Comparison of ENCODE assay signal across 1 cellular context in the genomic region with DNA sequence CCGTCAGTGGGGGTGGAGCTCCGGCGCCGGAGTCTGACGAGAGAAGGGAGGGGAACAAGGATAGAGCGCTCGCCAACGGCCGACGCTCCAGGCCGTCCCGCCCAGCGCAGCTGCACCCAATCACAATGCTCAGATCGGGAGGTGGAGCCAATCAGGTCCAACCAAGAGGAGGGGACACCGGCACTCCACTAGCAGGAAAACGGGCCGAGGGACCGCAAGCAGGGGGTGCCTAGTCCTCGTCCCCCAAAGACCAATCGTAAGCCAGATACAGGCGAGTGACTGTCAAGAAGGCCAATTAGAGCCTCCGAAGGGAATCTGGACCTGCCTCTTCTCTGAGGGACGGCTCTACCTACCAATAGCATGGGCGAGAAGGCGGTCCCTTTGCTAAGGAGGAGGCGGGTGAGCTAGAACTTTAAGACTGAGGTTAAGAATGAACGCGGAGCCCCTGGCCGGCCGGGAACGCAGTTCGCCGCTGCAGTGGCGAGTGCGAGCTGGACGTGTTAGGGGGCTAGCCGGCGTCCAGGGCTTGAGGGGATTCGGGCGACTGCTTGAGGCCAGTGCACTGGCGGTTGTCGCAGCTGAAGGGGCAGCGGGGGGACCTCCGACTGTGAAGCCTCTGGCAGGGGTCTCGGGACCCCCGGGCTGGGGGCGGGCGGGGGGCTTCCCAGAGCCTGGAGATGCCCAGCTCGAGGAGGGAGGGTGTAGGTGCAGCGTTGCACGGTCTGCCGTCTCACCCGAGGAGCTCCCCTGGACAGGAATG.
TF ChIP-seq lines count a peak whose summit lies in the region.

A gene with protein sequence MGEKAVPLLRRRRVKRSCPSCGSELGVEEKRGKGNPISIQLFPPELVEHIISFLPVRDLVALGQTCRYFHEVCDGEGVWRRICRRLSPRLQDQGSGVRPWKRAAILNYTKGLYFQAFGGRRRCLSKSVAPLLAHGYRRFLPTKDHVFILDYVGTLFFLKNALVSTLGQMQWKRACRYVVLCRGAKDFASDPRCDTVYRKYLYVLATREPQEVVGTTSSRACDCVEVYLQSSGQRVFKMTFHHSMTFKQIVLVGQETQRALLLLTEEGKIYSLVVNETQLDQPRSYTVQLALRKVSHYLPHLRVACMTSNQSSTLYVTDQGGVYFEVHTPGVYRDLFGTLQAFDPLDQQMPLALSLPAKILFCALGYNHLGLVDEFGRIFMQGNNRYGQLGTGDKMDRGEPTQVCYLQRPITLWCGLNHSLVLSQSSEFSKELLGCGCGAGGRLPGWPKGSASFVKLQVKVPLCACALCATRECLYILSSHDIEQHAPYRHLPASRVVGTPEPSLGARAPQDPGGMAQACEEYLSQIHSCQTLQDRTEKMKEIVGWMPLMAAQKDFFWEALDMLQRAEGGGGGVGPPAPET (plus strand): TSS at position 63 of the 760 bp plus-strand sequence. CDS start 298 bp downstream, at position 361.

TF ChIP-seq in HepG2, 621 proteins besides CTCF, POLR2A, EP300 and RAD21 (continued from another document):
- TF ChIP-seq, protein P1, sequence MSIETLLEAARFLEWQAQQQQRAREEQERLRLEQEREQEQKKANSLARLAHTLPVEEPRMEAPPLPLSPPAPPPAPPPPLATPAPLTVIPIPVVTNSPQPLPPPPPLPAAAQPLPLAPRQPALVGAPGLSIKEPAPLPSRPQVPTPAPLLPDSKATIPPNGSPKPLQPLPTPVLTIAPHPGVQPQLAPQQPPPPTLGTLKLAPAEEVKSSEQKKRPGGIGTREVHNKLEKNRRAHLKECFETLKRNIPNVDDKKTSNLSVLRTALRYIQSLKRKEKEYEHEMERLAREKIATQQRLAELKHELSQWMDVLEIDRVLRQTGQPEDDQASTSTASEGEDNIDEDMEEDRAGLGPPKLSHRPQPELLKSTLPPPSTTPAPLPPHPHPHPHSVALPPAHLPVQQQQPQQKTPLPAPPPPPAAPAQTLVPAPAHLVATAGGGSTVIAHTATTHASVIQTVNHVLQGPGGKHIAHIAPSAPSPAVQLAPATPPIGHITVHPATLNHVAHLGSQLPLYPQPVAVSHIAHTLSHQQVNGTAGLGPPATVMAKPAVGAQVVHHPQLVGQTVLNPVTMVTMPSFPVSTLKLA (IDR thresholded peaks at IDR 0.05), result peak; percentile 29; the same call in 1 of the 2 replicates
- TF ChIP-seq RBM39 (IDR thresholded peaks at IDR 0.05; ENCODE audit: low read depth, low read length, poor library complexity, severe bottlenecking), result peak; percentile 35
- TF ChIP-seq SP1 (IDR thresholded peaks at IDR 0.05), result peak; percentile 13; the same call in 1 of the 2 replicates
- TF ChIP-seq SP1 (CRISPR knock-in tag; IDR thresholded peaks at IDR 0.05), result peak; percentile 81
- peak; percentile 74; the same call in 1 of the 2 replicates for TF ChIP-seq ZNF501 (CRISPR knock-in tag; IDR thresholded peaks at IDR 0.05)
- TF ChIP-seq MZF1 (CRISPR knock-in tag; IDR thresholded peaks at IDR 0.05; ENCODE audit: borderline replicate concordance), result no peak
- TF ChIP-seq ZFP36 (IDR thresholded peaks at IDR 0.05; ENCODE audit: borderline replicate concordance, low read depth, low read length, partially characterized antibody), result no peak
- 0 out of 2 replicates have a peak, but pooled peaks have one; percentile 13 for TF ChIP-seq HCFC1 (IDR thresholded peaks at IDR 0.05; ENCODE audit: low read depth, low read length)
- TF ChIP-seq SP4 (CRISPR knock-in tag; IDR thresholded peaks at IDR 0.05), result peak; percentile 91
- TF ChIP-seq RFXANK (CRISPR knock-in tag; IDR thresholded peaks at IDR 0.05), result peak; percentile 87; the same call in 1 of the 2 replicates
- TF ChIP-seq, protein P2, sequence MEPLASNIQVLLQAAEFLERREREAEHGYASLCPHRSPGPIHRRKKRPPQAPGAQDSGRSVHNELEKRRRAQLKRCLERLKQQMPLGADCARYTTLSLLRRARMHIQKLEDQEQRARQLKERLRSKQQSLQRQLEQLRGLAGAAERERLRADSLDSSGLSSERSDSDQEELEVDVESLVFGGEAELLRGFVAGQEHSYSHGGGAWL (CRISPR knock-in tag; IDR thresholded peaks at IDR 0.05), result 0 out of 2 replicates have a peak, but pooled peaks have one; percentile 16
- TF ChIP-seq ZNF329 (CRISPR knock-in tag; IDR thresholded peaks at IDR 0.05; ENCODE audit: low read depth), result 0 out of 2 replicates have a peak, but pooled peaks have one; percentile 13
- TF ChIP-seq ZNF326 (CRISPR knock-in tag; IDR thresholded peaks at IDR 0.05; ENCODE audit: borderline replicate concordance), result no peak
- 0 out of 2 replicates have a peak, but pooled peaks have one; percentile 1 for TF ChIP-seq HNF4A (CRISPR knock-in tag; IDR thresholded peaks at IDR 0.05)
- TF ChIP-seq ZNF333 (CRISPR knock-in tag; IDR thresholded peaks at IDR 0.05; ENCODE audit: borderline replicate concordance), result no peak
- peak; percentile 53; the same call in 1 of the 2 replicates for TF ChIP-seq BHLHE40 (IDR thresholded peaks at IDR 0.05; ENCODE audit: low read length)
- TF ChIP-seq, protein P3, sequence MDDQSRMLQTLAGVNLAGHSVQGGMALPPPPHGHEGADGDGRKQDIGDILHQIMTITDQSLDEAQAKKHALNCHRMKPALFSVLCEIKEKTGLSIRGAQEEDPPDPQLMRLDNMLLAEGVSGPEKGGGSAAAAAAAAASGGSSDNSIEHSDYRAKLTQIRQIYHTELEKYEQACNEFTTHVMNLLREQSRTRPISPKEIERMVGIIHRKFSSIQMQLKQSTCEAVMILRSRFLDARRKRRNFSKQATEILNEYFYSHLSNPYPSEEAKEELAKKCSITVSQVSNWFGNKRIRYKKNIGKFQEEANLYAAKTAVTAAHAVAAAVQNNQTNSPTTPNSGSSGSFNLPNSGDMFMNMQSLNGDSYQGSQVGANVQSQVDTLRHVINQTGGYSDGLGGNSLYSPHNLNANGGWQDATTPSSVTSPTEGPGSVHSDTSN (CRISPR knock-in tag; IDR thresholded peaks at IDR 0.05; ENCODE audit: borderline replicate concordance), result peak; percentile 98; the same call in 1 of the 2 replicates
- TF ChIP-seq ZNF331 (CRISPR knock-in tag; IDR thresholded peaks at IDR 0.05), result 0 out of 2 replicates have a peak, but pooled peaks have one; percentile 9
- peak; percentile 93 for TF ChIP-seq PHF21A (CRISPR knock-in tag; IDR thresholded peaks at IDR 0.05)
- TF ChIP-seq ASH2L (IDR thresholded peaks at IDR 0.05; ENCODE audit: insufficient read length, low read depth, low read length), result peak; percentile 40
- TF ChIP-seq, protein P4, sequence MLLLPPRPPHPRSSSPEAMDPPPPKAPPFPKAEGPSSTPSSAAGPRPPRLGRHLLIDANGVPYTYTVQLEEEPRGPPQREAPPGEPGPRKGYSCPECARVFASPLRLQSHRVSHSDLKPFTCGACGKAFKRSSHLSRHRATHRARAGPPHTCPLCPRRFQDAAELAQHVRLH (CRISPR knock-in tag; IDR thresholded peaks at IDR 0.05; ENCODE audit: borderline replicate concordance, low read depth), result 0 out of 2 replicates have a peak, but pooled peaks have one; percentile 8
- peak; percentile 96 for TF ChIP-seq RFXAP (CRISPR knock-in tag; IDR thresholded peaks at IDR 0.05; ENCODE audit: borderline replicate concordance)
- peak; percentile 78 for TF ChIP-seq GABPB1 (CRISPR knock-in tag; IDR thresholded peaks at IDR 0.05)
- TF ChIP-seq ZNF781 (CRISPR knock-in tag; IDR thresholded peaks at IDR 0.05; ENCODE audit: borderline replicate concordance, not compliant biosample characterization), result no peak
- TF ChIP-seq, protein P5, sequence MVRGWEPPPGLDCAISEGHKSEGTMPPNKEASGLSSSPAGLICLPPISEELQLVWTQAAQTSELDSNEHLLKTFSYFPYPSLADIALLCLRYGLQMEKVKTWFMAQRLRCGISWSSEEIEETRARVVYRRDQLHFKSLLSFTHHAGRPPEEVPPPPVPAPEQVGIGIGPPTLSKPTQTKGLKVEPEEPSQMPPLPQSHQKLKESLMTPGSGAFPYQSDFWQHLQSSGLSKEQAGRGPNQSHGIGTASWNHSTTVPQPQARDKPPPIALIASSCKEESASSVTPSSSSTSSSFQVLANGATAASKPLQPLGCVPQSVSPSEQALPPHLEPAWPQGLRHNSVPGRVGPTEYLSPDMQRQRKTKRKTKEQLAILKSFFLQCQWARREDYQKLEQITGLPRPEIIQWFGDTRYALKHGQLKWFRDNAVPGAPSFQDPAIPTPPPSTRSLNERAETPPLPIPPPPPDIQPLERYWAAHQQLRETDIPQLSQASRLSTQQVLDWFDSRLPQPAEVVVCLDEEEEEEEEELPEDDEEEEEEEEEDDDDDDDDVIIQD (CRISPR knock-in tag; IDR thresholded peaks at IDR 0.05; ENCODE audit: low read depth), result peak; percentile 35; the same call in 1 of the 2 replicates
- TF ChIP-seq GABPA (IDR thresholded peaks at IDR 0.05; ENCODE audit: low read depth, low read length), result peak; percentile 33
- no peak; the same call in none of the 2 replicates for TF ChIP-seq GABPA (CRISPR knock-in tag; IDR thresholded peaks at IDR 0.05; ENCODE audit: low read depth)
- no peak for TF ChIP-seq ZNF33B (CRISPR knock-in tag; IDR thresholded peaks at IDR 0.05)
- no peak for TF ChIP-seq RNF2 (conservative IDR thresholded peaks at IDR 0.05; ENCODE audit: low read depth)
- no peak for TF ChIP-seq GZF1 (CRISPR knock-in tag; IDR thresholded peaks at IDR 0.05)
- TF ChIP-seq, protein P6, sequence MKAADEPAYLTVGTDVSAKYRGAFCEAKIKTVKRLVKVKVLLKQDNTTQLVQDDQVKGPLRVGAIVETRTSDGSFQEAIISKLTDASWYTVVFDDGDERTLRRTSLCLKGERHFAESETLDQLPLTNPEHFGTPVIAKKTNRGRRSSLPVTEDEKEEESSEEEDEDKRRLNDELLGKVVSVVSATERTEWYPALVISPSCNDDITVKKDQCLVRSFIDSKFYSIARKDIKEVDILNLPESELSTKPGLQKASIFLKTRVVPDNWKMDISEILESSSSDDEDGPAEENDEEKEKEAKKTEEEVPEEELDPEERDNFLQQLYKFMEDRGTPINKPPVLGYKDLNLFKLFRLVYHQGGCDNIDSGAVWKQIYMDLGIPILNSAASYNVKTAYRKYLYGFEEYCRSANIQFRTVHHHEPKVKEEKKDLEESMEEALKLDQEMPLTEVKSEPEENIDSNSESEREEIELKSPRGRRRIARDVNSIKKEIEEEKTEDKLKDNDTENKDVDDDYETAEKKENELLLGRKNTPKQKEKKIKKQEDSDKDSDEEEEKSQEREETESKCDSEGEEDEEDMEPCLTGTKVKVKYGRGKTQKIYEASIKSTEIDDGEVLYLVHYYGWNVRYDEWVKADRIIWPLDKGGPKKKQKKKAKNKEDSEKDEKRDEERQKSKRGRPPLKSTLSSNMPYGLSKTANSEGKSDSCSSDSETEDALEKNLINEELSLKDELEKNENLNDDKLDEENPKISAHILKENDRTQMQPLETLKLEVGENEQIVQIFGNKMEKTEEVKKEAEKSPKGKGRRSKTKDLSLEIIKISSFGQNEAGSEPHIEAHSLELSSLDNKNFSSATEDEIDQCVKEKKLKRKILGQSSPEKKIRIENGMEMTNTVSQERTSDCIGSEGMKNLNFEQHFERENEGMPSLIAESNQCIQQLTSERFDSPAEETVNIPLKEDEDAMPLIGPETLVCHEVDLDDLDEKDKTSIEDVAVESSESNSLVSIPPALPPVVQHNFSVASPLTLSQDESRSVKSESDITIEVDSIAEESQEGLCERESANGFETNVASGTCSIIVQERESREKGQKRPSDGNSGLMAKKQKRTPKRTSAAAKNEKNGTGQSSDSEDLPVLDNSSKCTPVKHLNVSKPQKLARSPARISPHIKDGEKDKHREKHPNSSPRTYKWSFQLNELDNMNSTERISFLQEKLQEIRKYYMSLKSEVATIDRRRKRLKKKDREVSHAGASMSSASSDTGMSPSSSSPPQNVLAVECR (CRISPR knock-in tag; IDR thresholded peaks at IDR 0.05; ENCODE audit: borderline replicate concordance), result peak; percentile 18; the same call in 1 of the 2 replicates
- no peak for TF ChIP-seq ZNF160 (CRISPR knock-in tag; IDR thresholded peaks at IDR 0.05)
- TF ChIP-seq ZNF274 (CRISPR knock-in tag; IDR thresholded peaks at IDR 0.05), result no peak
- TF ChIP-seq, protein P7, sequence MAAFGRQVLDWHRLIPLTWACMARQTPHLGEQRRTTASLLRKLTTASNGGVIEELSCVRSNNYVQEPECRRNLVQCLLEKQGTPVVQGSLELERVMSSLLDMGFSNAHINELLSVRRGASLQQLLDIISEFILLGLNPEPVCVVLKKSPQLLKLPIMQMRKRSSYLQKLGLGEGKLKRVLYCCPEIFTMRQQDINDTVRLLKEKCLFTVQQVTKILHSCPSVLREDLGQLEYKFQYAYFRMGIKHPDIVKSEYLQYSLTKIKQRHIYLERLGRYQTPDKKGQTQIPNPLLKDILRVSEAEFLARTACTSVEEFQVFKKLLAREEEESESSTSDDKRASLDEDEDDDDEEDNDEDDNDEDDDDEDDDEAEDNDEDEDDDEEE (CRISPR knock-in tag; IDR thresholded peaks at IDR 0.05), result no peak
- no peak for TF ChIP-seq HOXA7 (CRISPR knock-in tag; IDR thresholded peaks at IDR 0.05)
- TF ChIP-seq, protein P8, sequence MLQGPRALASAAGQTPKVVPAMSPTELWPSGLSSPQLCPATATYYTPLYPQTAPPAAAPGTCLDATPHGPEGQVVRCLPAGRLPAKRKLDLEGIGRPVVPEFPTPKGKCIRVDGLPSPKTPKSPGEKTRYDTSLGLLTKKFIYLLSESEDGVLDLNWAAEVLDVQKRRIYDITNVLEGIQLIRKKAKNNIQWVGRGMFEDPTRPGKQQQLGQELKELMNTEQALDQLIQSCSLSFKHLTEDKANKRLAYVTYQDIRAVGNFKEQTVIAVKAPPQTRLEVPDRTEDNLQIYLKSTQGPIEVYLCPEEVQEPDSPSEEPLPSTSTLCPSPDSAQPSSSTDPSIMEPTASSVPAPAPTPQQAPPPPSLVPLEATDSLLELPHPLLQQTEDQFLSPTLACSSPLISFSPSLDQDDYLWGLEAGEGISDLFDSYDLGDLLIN (CRISPR knock-in tag; IDR thresholded peaks at IDR 0.05; ENCODE audit: borderline replicate concordance), result no peak
- TF ChIP-seq ZFP90 (CRISPR knock-in tag; IDR thresholded peaks at IDR 0.05; ENCODE audit: borderline replicate concordance), result peak; percentile 27; the same call in 1 of the 2 replicates
- TF ChIP-seq ZNF792 (CRISPR knock-in tag; IDR thresholded peaks at IDR 0.05), result peak; percentile 6; the same call in 1 of the 2 replicates
- TF ChIP-seq ZSCAN20 (CRISPR knock-in tag; IDR thresholded peaks at IDR 0.05; ENCODE audit: borderline replicate concordance), result no peak
- TF ChIP-seq SATB2 (CRISPR knock-in tag; IDR thresholded peaks at IDR 0.05), result no peak
- TF ChIP-seq HNRNPLL (IDR thresholded peaks at IDR 0.05; ENCODE audit: low read depth, low read length, poor library complexity, severe bottlenecking), result peak; percentile 77
- TF ChIP-seq NFKB2 (CRISPR knock-in tag; IDR thresholded peaks at IDR 0.05; ENCODE audit: borderline replicate concordance), result 0 out of 2 replicates have a peak, but pooled peaks have one; percentile 19
- peak; percentile 80 for TF ChIP-seq XRCC5 (optimal IDR thresholded peaks at IDR 0.05; ENCODE audit: low read length)
